In genomic region chr3:101070260-101071121, GRCh38 we compare ENCODE assay signal across 8 cellular contexts.
DNase-seq lines count a peak whose midpoint lies in the region; ATAC-seq and TF ChIP-seq lines count a peak whose summit lies in the region.

No MANE protein-coding gene starts in this region.

- H3K4me3 Mint-ChIP-seq in activated T-cell treated with anti-CD3 and anti-CD28 coated beads, Interleukin-2, amount 50 U/mL, for 24 hours, result no peak overlapping the region

- H3K4me3 ChIP-seq in foreskin fibroblast (ENCODE audit: low read depth in 1 of 2, low read length in 2 of 2), result no peak overlapping the region
- H3K4me3 ChIP-seq in retinal pigment epithelial cell (ENCODE audit: low read length), result no peak overlapping the region

- H3K9me3 Mint-ChIP-seq in activated T-cell treated with anti-CD3 and anti-CD28 coated beads, Interleukin-2, amount 50 U/mL, for 24 hours, result no peaks in the 10 kb centered on the region

- no peak overlapping the region for H3K27ac Mint-ChIP-seq in activated T-cell treated with anti-CD3 and anti-CD28 coated beads, Interleukin-2, amount 50 U/mL, for 24 hours

- H3K27me3 Mint-ChIP-seq in activated T-cell treated with anti-CD3 and anti-CD28 coated beads, Interleukin-2, amount 50 U/mL, for 24 hours, result peaks cover 26% of the 10 kb centered on the region

- H3K36me3 Mint-ChIP-seq in activated T-cell treated with anti-CD3 and anti-CD28 coated beads, Interleukin-2, amount 50 U/mL, for 24 hours (ENCODE audit: low read depth), result no peaks in the 10 kb centered on the region

- ATAC-seq in HG02870 (IDR thresholded peaks at IDR 0.05; ENCODE audit: unreplicated experiment), result peak; percentile 88
- ATAC-seq in HG03095 (IDR thresholded peaks at IDR 0.05; ENCODE audit: unreplicated experiment), result no peak

- peaks cover 5% of the 10 kb centered on the region for H3K4me1 Mint-ChIP-seq in activated T-cell treated with anti-CD3 and anti-CD28 coated beads, Interleukin-2, amount 50 U/mL, for 24 hours (ENCODE audit: low read depth)

- DNase-seq in NCI-H187 (lab: John Stamatoyannopoulos, UW) (peak; percentile 1 to 9), NCI-H187 treated with DMSO at 0.1 percent for 48 hours (lab: John Stamatoyannopoulos, UW) (no peak), NOMO-1 treated with dmso at 0.1 percent for 144 hours (lab: John Stamatoyannopoulos, UW; ENCODE audit: unreplicated experiment) (peak; percentile 48), foreskin fibroblast (peak in 1 of 2 donors; percentile 36), retinal pigment epithelial cell (ENCODE audit: low read depth) (no peak)
- peak; percentile 72 for DNase-seq in activated T-cell treated with anti-CD3 and anti-CD28 coated beads, Interleukin-2, amount 50 U/mL, for 24 hours

- peak; percentile 55 for TF ChIP-seq CTCF in foreskin fibroblast (IDR thresholded peaks at IDR 0.05; ENCODE audit: low read depth, low read length)
- TF ChIP-seq CTCF in retinal pigment epithelial cell (conservative IDR thresholded peaks at IDR 0.05; ENCODE audit: low read depth, low read length), result peak; percentile 62

Comparison
In these comparisons a context has a peak if more than half of its experiments do, and no peak if none do; other contexts are left out.
1. DNase-seq: peak in NCI-H187 (2 of 2), NOMO-1 treated with dmso at 0.1 percent for 144 hours (single experiment) and activated T-cell treated with anti-CD3 and anti-CD28 coated beads, Interleukin-2, amount 50 U/mL, for 24 hours (single experiment); none in NCI-H187 treated with DMSO at 0.1 percent for 48 hours (single experiment) and retinal pigment epithelial cell (single experiment).